9 cellular contexts compared by ENCODE assay signal in genomic region chr10:15419279-15419874, GRCh38. TPM values are rescaled to one million over a fixed set of nuclear protein-coding genes. Genes with fewer than 3 reads are reported as not detected.
DNase-seq lines count a peak whose midpoint lies in the region; ATAC-seq and TF ChIP-seq lines count a peak whose summit lies in the region.
"Had no signal": no experiment of that assay in that cellular context is flagged by ENCODE, and none has a peak within 500 bp of the region (broad histone marks: within the 10 kb centered on the region; RNA-seq: fewer than 3 reads in every experiment).

No MANE protein-coding gene starts in this region.

- H3K27me3 ChIP-seq in foreskin keratinocyte, result no peaks in the 10 kb centered on the region

- CTCF ChIA-PET in activated CD4-positive, alpha-beta T cell treated with anti-CD3 and anti-CD28 coated beads, Interleukin-2, amount 10 ng/mL, durations not matched to agents 7 days and 5 days (lab: Charles Lee), result interaction anchor here (1.0 kb wide), 2 partner anchors 33 to 71 kb away, joined by 3 read pairs; no protein-coding TSS in a partner anchor

- H3K27ac ChIP-seq in foreskin keratinocyte, result no peak overlapping the region

- peak; percentile 71 for TF ChIP-seq CTCF in foreskin keratinocyte (conservative IDR thresholded peaks at IDR 0.05)

- no peak overlapping the region for H3K27ac Mint-ChIP-seq in activated CD4-positive, alpha-beta T cell treated with anti-CD3 and anti-CD28 coated beads, Interleukin-2, amount 10 ng/mL, durations not matched to agents 7 days and 5 days
- H3K27ac Mint-ChIP-seq: stimulated activated naive CD8-positive, alpha-beta T cell treated with anti-CD3 and anti-CD28 coated beads, Interleukin-15, Interleukin-2, amounts not matched to agents 100 ng/mL and 50 ng/mL, for 24 hours had no signal

- H3K27me3 Mint-ChIP-seq in activated CD4-positive, alpha-beta T cell treated with anti-CD3 and anti-CD28 coated beads, Interleukin-2, amount 10 ng/mL, durations not matched to agents 7 days and 5 days, result peaks cover 7% of the 10 kb centered on the region

- H3K4me1 ChIP-seq in foreskin keratinocyte, result no peaks in the 10 kb centered on the region

- peaks cover 4% of the 10 kb centered on the region for H3K9me3 Mint-ChIP-seq in activated CD4-positive, alpha-beta T cell treated with anti-CD3 and anti-CD28 coated beads, Interleukin-2, amount 10 ng/mL, durations not matched to agents 7 days and 5 days

- POLR2A ChIA-PET in activated CD4-positive, alpha-beta T cell treated with anti-CD3 and anti-CD28 coated beads, Interleukin-2, amount 10 ng/mL, durations not matched to agents 7 days and 5 days (lab: Charles Lee), result no interaction called here

- no peaks in the 10 kb centered on the region for H3K4me1 Mint-ChIP-seq in activated CD4-positive, alpha-beta T cell treated with anti-CD3 and anti-CD28 coated beads, Interleukin-2, amount 10 ng/mL, durations not matched to agents 7 days and 5 days

- ATAC-seq in foreskin keratinocyte (peak; percentile 78), HG02610 (IDR thresholded peaks at IDR 0.05; ENCODE audit: unreplicated experiment) (no peak)

- DNase-seq in stimulated activated CD4-positive, alpha-beta T cell treated with anti-CD3 and anti-CD28 coated beads, Interleukin-12 subunit alpha, Interleukin-12 subunit beta, amount 100 ng/mL, for 4 hours, result peak; percentile 18
- no peak for DNase-seq in stimulated activated CD4-positive, alpha-beta T cell treated with anti-CD3 and anti-CD28 coated beads, Interleukin-1b, Interleukin-23, amount 100 ng/mL, for 48 hours
- DNase-seq in Kasumi-1 (lab: John Stamatoyannopoulos, UW), result peak; percentile 56 to 74
- DNase-seq in activated CD4-positive, alpha-beta T cell treated with anti-CD3 and anti-CD28 coated beads, Interleukin-2, amount 10 ng/mL, durations not matched to agents 7 days and 5 days, result peak; percentile 36
- DNase-seq in foreskin keratinocyte, result peak in 1 of 2 donors; percentile 30
- peak; percentile 7 for DNase-seq in pulmonary artery endothelial cell (ENCODE audit: low read depth, low spot score)
- DNase-seq in SKM-1 (lab: John Stamatoyannopoulos, UW; ENCODE audit: unreplicated experiment), result no peak

- no peaks in the 10 kb centered on the region for H3K36me3 Mint-ChIP-seq in activated CD4-positive, alpha-beta T cell treated with anti-CD3 and anti-CD28 coated beads, Interleukin-2, amount 10 ng/mL, durations not matched to agents 7 days and 5 days (ENCODE audit: low read depth)

- H3K4me3 Mint-ChIP-seq in activated CD4-positive, alpha-beta T cell treated with anti-CD3 and anti-CD28 coated beads, Interleukin-2, amount 10 ng/mL, durations not matched to agents 7 days and 5 days, result no peak overlapping the region
- H3K4me3 Mint-ChIP-seq: stimulated activated naive CD8-positive, alpha-beta T cell treated with anti-CD3 and anti-CD28 coated beads, Interleukin-15, Interleukin-2, amounts not matched to agents 100 ng/mL and 50 ng/mL, for 24 hours had no signal

RNA-seq across cellular contexts. Expression of gene FAM171A1, which starts 48.3 kb away (rescaled TPM):
- 10 to 100 TPM; 11.1 to 11.7 TPM for total RNA-seq in activated CD4-positive, alpha-beta T cell treated with anti-CD3 and anti-CD28 coated beads, Interleukin-2, amount 10 ng/mL, durations not matched to agents 7 days and 5 days
- 11.1 TPM in 2 replicates for total RNA-seq in foreskin keratinocyte
- 5.5 and 6.3 TPM in 2 replicates for polyA plus RNA-seq in foreskin keratinocyte
- 26.8 and 28.8 TPM in 2 replicates for total RNA-seq in pulmonary artery endothelial cell

Comparison
In these comparisons a context has a peak if more than half of its experiments do, and no peak if none do; other contexts are left out.
1. DNase-seq: peak in stimulated activated CD4-positive, alpha-beta T cell treated with anti-CD3 and anti-CD28 coated beads, Interleukin-12 subunit alpha, Interleukin-12 subunit beta, amount 100 ng/mL, for 4 hours (single experiment), Kasumi-1 (2 of 2), activated CD4-positive, alpha-beta T cell treated with anti-CD3 and anti-CD28 coated beads, Interleukin-2, amount 10 ng/mL, durations not matched to agents 7 days and 5 days (single experiment) and pulmonary artery endothelial cell (single experiment); none in stimulated activated CD4-positive, alpha-beta T cell treated with anti-CD3 and anti-CD28 coated beads, Interleukin-1b, Interleukin-23, amount 100 ng/mL, for 48 hours (single experiment) and SKM-1 (single experiment).